1 cellular context compared by ENCODE assay signal in genomic region chr12:109288571-109288970, GRCh38.
A peak's percentile ranks its signal among the peaks of the same experiment; 100 is the strongest.
TF ChIP-seq lines count a peak whose summit lies in the region.

No MANE protein-coding gene starts in this region.

TF ChIP-seq in HCT116, 20 proteins besides CTCF, POLR2A, EP300 and RAD21 (continued from another document):
- no peak for TF ChIP-seq REST (IDR thresholded peaks at IDR 0.05; ENCODE audit: low read depth)
- TF ChIP-seq EGR1 (IDR thresholded peaks at IDR 0.05; ENCODE audit: low read depth) = no peak
- TF ChIP-seq SRF (IDR thresholded peaks at IDR 0.05; ENCODE audit: low read depth) = peak; percentile 67; the same call in 1 of the 2 replicates
- peak; percentile 82 for TF ChIP-seq YY1 (IDR thresholded peaks at IDR 0.05; ENCODE audit: extremely low read depth, insufficient replicate concordance, low read depth, low read length)
- TF ChIP-seq TCF7L2 (IDR thresholded peaks at IDR 0.05; ENCODE audit: borderline replicate concordance, extremely low read depth, insufficient read depth, insufficient read length) = no peak
- TF ChIP-seq EZH2 (IDR thresholded peaks at IDR 0.05) = no peak
- no peak for TF ChIP-seq EZH2phosphoT487 (IDR thresholded peaks at IDR 0.05; ENCODE audit: borderline replicate concordance)
- no peak for TF ChIP-seq ZBTB33 (IDR thresholded peaks at IDR 0.05; ENCODE audit: extremely low read depth, insufficient replicate concordance, low read length)
- TF ChIP-seq ZFX (IDR thresholded peaks at IDR 0.05) = no peak
TF ChIP-seq in HCT116: peak in this region for 5.
